Comparison of ENCODE assay signal across 30 cellular contexts in genomic region chr15:49962044-49962602, GRCh38.
"Had no signal": no experiment of that assay in that cellular context is flagged by ENCODE, and none has a peak within 500 bp of the region (broad histone marks: within the 10 kb centered on the region; RNA-seq: fewer than 3 reads in every experiment).

No MANE protein-coding gene starts in this region.

- H3K4me3 ChIP-seq: ascending aorta, left ventricle myocardium inferior, right lobe of liver, stomach, suprapubic skin, tibial nerve had no signal

- FAIRE-seq: urothelium cell line had no signal

- H3K9me3 ChIP-seq: right lobe of liver, suprapubic skin had no signal

- H3K36me3 Mint-ChIP-seq: activated naive CD4-positive, alpha-beta T cell treated with anti-CD3 and anti-CD28 coated beads, Interleukin-2, amount 10 ng/mL, durations not matched to agents 7 days and 5 days; T-cell had no signal

- H3K4me1 ChIP-seq: ascending aorta, foreskin keratinocyte, left ventricle myocardium inferior, right lobe of liver, stomach, suprapubic skin, tibial nerve had no signal

- H3K36me3 ChIP-seq: ascending aorta, brain microvascular endothelial cell, left ventricle myocardium inferior, right lobe of liver, stomach, suprapubic skin, tibial nerve had no signal

- H3K27me3 Mint-ChIP-seq: activated CD4-positive, alpha-beta memory T cell treated with anti-CD3 and anti-CD28 coated beads, Interleukin-2, amount 10 ng/mL, durations not matched to agents 7 days and 5 days; activated CD4-positive, alpha-beta T cell treated with anti-CD3 and anti-CD28 coated beads, Interleukin-2, amount 10 ng/mL, durations not matched to agents 24 days and 14 days; activated CD8-positive, alpha-beta memory T cell treated with anti-CD3 and anti-CD28 coated beads, Interleukin-2, amount 10 ng/mL, durations not matched to agents 7 days and 5 days; activated naive CD4-positive, alpha-beta T cell treated with anti-CD3 and anti-CD28 coated beads, Interleukin-2, amount 10 ng/mL, durations not matched to agents 7 days and 5 days; T-cell had no signal

- H3K4me3 Mint-ChIP-seq: activated CD4-positive, alpha-beta memory T cell treated with anti-CD3 and anti-CD28 coated beads, Interleukin-2, amount 10 ng/mL, durations not matched to agents 7 days and 5 days; activated CD4-positive, alpha-beta T cell treated with anti-CD3 and anti-CD28 coated beads, Interleukin-2, amount 10 ng/mL, durations not matched to agents 24 days and 14 days; activated CD8-positive, alpha-beta memory T cell treated with anti-CD3 and anti-CD28 coated beads, Interleukin-2, amount 10 ng/mL, durations not matched to agents 7 days and 5 days; activated naive CD4-positive, alpha-beta T cell treated with anti-CD3 and anti-CD28 coated beads, Interleukin-2, amount 10 ng/mL, durations not matched to agents 7 days and 5 days; activated naive CD8-positive, alpha-beta T cell treated with anti-CD3 and anti-CD28 coated beads, Interleukin-2, amount 50 U/mL, for 24 hours; nephron; stimulated activated effector memory CD8-positive, alpha-beta T cell treated with anti-CD3 and anti-CD28 coated beads, Interleukin-12 subunit alpha, Interleukin-12 subunit beta, amount 100 ng/mL, for 72 hours; T-cell; T-helper 2 cell treated with Interferon-gamma antibody and Interleukin-4, amounts not matched to agents 5 μg/mL and 100 μg/mL, for 36 hours had no signal

- H3K27ac ChIP-seq: ascending aorta, brain microvascular endothelial cell, foreskin keratinocyte, left ventricle myocardium inferior, right lobe of liver, stomach, suprapubic skin, tibial nerve, VCaP had no signal

- ATAC-seq: activated CD4-positive, CD25-positive, alpha-beta regulatory T cell treated with anti-CD3 and anti-CD28 coated beads, Interleukin-2, amount 50 U/mL, for 24 hours; activated CD8-positive, alpha-beta memory T cell treated with anti-CD3 and anti-CD28 coated beads, Interleukin-2, amount 10 ng/mL, durations not matched to agents 7 days and 5 days; activated naive CD8-positive, alpha-beta T cell treated with anti-CD3 and anti-CD28 coated beads, Interleukin-2, amount 50 U/mL, for 24 hours; foreskin keratinocyte; right lobe of liver; stimulated activated effector memory CD8-positive, alpha-beta T cell treated with anti-CD3 and anti-CD28 coated beads, Interleukin-12 subunit alpha, Interleukin-12 subunit beta, amount 100 ng/mL, for 72 hours; T-cell had no signal

- H3K27ac Mint-ChIP-seq: activated CD4-positive, alpha-beta memory T cell treated with anti-CD3 and anti-CD28 coated beads, Interleukin-2, amount 10 ng/mL, durations not matched to agents 7 days and 5 days; activated CD4-positive, alpha-beta T cell treated with anti-CD3 and anti-CD28 coated beads, Interleukin-2, amount 10 ng/mL, durations not matched to agents 24 days and 14 days; activated CD8-positive, alpha-beta memory T cell treated with anti-CD3 and anti-CD28 coated beads, Interleukin-2, amount 10 ng/mL, durations not matched to agents 7 days and 5 days; activated naive CD4-positive, alpha-beta T cell treated with anti-CD3 and anti-CD28 coated beads, Interleukin-2, amount 10 ng/mL, durations not matched to agents 7 days and 5 days; activated naive CD8-positive, alpha-beta T cell treated with anti-CD3 and anti-CD28 coated beads, Interleukin-2, amount 50 U/mL, for 24 hours; nephron; stimulated activated effector memory CD8-positive, alpha-beta T cell treated with anti-CD3 and anti-CD28 coated beads, Interleukin-12 subunit alpha, Interleukin-12 subunit beta, amount 100 ng/mL, for 72 hours; T-cell; T-helper 2 cell treated with Interferon-gamma antibody and Interleukin-4, amounts not matched to agents 5 μg/mL and 100 μg/mL, for 36 hours had no signal

- DNase-seq: activated CD4-positive, alpha-beta memory T cell treated with anti-CD3 and anti-CD28 coated beads, Interleukin-2, amount 10 ng/mL, durations not matched to agents 7 days and 5 days; activated CD4-positive, alpha-beta T cell treated with anti-CD3 and anti-CD28 coated beads, Interleukin-2, amount 10 ng/mL, durations not matched to agents 24 days and 14 days; activated CD8-positive, alpha-beta memory T cell treated with anti-CD3 and anti-CD28 coated beads, Interleukin-2, amount 10 ng/mL, durations not matched to agents 7 days and 5 days; activated effector memory CD4-positive, alpha-beta T cell treated with anti-CD3 and anti-CD28 coated beads, Interleukin-2, amount 50 U/mL, for 16 hours; activated naive CD4-positive, alpha-beta T cell treated with anti-CD3 and anti-CD28 coated beads, Interleukin-2, amount 10 ng/mL, durations not matched to agents 7 days and 5 days; activated naive CD8-positive, alpha-beta T cell treated with anti-CD3 and anti-CD28 coated beads, Interleukin-2, amount 50 U/mL, for 24 hours; activated T-cell treated with anti-CD3 and anti-CD28 coated beads for 4 hours; brain microvascular endothelial cell; caudate nucleus; dermis blood vessel endothelial cell; effector CD8-positive, alpha-beta T cell; erythroblast; foreskin keratinocyte; glutamatergic neuron; hippocampal formation; left ventricle myocardium inferior; right lobe of liver; small intestine; stimulated activated CD4-positive, alpha-beta T cell treated with anti-CD3 and anti-CD28 coated beads, Interleukin-2, amount 100 ng/mL, for 24 hours; stomach; T-cell had no signal

- H3K27me3 ChIP-seq: ascending aorta, brain microvascular endothelial cell, foreskin keratinocyte, right lobe of liver, stomach, suprapubic skin, tibial nerve had no signal

- H3K4me1 Mint-ChIP-seq: activated CD4-positive, alpha-beta memory T cell treated with anti-CD3 and anti-CD28 coated beads, Interleukin-2, amount 10 ng/mL, durations not matched to agents 7 days and 5 days; activated CD4-positive, alpha-beta T cell treated with anti-CD3 and anti-CD28 coated beads, Interleukin-2, amount 10 ng/mL, durations not matched to agents 24 days and 14 days; activated CD8-positive, alpha-beta memory T cell treated with anti-CD3 and anti-CD28 coated beads, Interleukin-2, amount 10 ng/mL, durations not matched to agents 7 days and 5 days; activated naive CD4-positive, alpha-beta T cell treated with anti-CD3 and anti-CD28 coated beads, Interleukin-2, amount 10 ng/mL, durations not matched to agents 7 days and 5 days; activated naive CD8-positive, alpha-beta T cell treated with anti-CD3 and anti-CD28 coated beads, Interleukin-2, amount 50 U/mL, for 24 hours; stimulated activated effector memory CD8-positive, alpha-beta T cell treated with anti-CD3 and anti-CD28 coated beads, Interleukin-12 subunit alpha, Interleukin-12 subunit beta, amount 100 ng/mL, for 72 hours; T-cell had no signal
